Comparison of ENCODE assay signal across 8 cellular contexts in the genomic region with DNA sequence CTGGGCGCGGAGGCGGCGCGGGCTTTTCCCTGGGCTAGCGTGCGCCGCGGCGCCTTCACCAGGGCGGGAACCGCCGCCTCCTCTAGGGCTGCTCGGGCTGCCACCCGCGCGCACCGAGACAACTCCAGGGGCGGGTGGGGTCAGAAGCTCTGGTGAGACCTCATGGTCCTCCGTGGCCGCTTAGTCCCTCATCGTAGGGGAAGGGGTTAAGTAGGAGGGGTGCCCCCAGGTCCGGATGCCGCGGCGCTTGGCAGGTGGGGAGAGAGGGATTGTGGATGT. TPM values are rescaled to one million over a fixed set of nuclear protein-coding genes. Genes with fewer than 3 reads are reported as not detected.
A peak's percentile ranks its signal among the peaks of the same experiment; 100 is the strongest.
DNase-seq lines count a peak whose midpoint lies in the region; ATAC-seq and TF ChIP-seq lines count a peak whose summit lies in the region.

No MANE protein-coding gene starts in this region.

- no peaks in the 10 kb centered on the region for H3K27me3 Mint-ChIP-seq in chondrocyte (ENCODE audit: low read depth)

- no peak for ATAC-seq in HG03520 (IDR thresholded peaks at IDR 0.05; ENCODE audit: unreplicated experiment)

- no peak for TF ChIP-seq RAD21 in liver (IDR thresholded peaks at IDR 0.05)

- H3K9ac ChIP-seq in HUES48 (ENCODE audit: low read depth, low read length) = no peak overlapping the region
- H3K9ac ChIP-seq in liver (ENCODE audit: low read depth in 1 of 2, low read length in 2 of 2) = no peak overlapping the region

- H3K27me3 ChIP-seq in HUES48 (ENCODE audit: control insufficient read depth, insufficient read depth, low read length) = peaks cover 71% of the 10 kb centered on the region
- H3K27me3 ChIP-seq in liver (ENCODE audit: control insufficient read depth in 4 of 4, insufficient read depth in 4 of 4, low read length in 3 of 4) = peaks cover 0 to 15% (median 10%) of the 10 kb centered on the region in 4 donors

- peaks cover 48% of the 10 kb centered on the region for H3K4me1 Mint-ChIP-seq in chondrocyte (ENCODE audit: low read depth)

- no peaks in the 10 kb centered on the region for H3K9me3 Mint-ChIP-seq in chondrocyte (ENCODE audit: low read depth)

- H3K27ac ChIP-seq in HUES48 (ENCODE audit: low read depth, low read length) (peak overlapping the region; percentile 68), liver (ENCODE audit: low read depth in 1 of 2, low read length in 2 of 2) (no peak overlapping the region), temporal lobe (ENCODE audit: low read depth, low read length) (peak overlapping the region; percentile 56)

- peak overlapping the region; percentile 58 for H3K4me3 ChIP-seq in AG04449 (ENCODE audit: low read depth, low read length)
- H3K4me3 ChIP-seq in HUES48 (ENCODE audit: low read depth, low read length) = peak overlapping the region; percentile 59
- H3K4me3 ChIP-seq in liver (ENCODE audit: low read depth in 1 of 3, low read length in 3 of 3) = peak overlapping the region in 2 of 3 donors; percentile 15 to 56

- in situ Hi-C loops in G401 (cut with HindIII; ENCODE audit: low sequenced_read_pairs) = no loop called here

- H3K36me3 ChIP-seq in HUES48 (ENCODE audit: control insufficient read depth, insufficient read depth, low read length) (no peaks in the 10 kb centered on the region), liver (ENCODE audit: control insufficient read depth in 4 of 4, insufficient read depth in 3 of 4, low read depth in 1 of 4, low read length in 3 of 4) (no peaks in the 10 kb centered on the region)

- CTCF ChIA-PET in AG04449 (lab: Yijun Ruan, JAX) = interaction anchor here (1.6 to 1.8 kb wide), 2 partner anchors 8 to 11 kb away, joined by 4 to 5 read pairs; no protein-coding TSS in a partner anchor

- no peaks in the 10 kb centered on the region for H3K9me3 ChIP-seq in HUES48 (ENCODE audit: control insufficient read depth, insufficient read depth, low read length)
- no peaks in the 10 kb centered on the region for H3K9me3 ChIP-seq in liver (ENCODE audit: control insufficient read depth in 4 of 4, low read length in 3 of 4)

- TF ChIP-seq CTCF in AG04449 (IDR thresholded peaks at IDR 0.05; ENCODE audit: insufficient read depth, low read length, missing control alignments) (no peak), chondrocyte (IDR thresholded peaks at IDR 0.05) (no peak), liver (IDR thresholded peaks at IDR 0.05; ENCODE audit: low read depth, low read length, missing input control) (no peak)

- POLR2A ChIA-PET in AG04449 (lab: Yijun Ruan, JAX) = interaction anchor here (1.7 kb wide), 1 partner anchor 60 kb away, joined by 7 read pairs; no protein-coding TSS in a partner anchor

- H3K4me1 ChIP-seq in HUES48 (ENCODE audit: control insufficient read depth, insufficient read depth, low read length) = peaks cover 21% of the 10 kb centered on the region
- peaks cover 10 to 19% (median 11%) of the 10 kb centered on the region in 4 donors for H3K4me1 ChIP-seq in liver (ENCODE audit: control insufficient read depth in 4 of 4, insufficient read depth in 4 of 4, low read length in 3 of 4)

- 2% methylated on average over 26 of the region's 26 CpGs for WGBS in liver

- no peaks in the 10 kb centered on the region for H3K36me3 Mint-ChIP-seq in chondrocyte (ENCODE audit: low read depth)

- peak overlapping the region; percentile 29 for H3K27ac Mint-ChIP-seq in chondrocyte (ENCODE audit: unreplicated experiment)

- DNase-seq in AG04449 (ENCODE audit: low read depth, low spot score) (no peak), chondrocyte (ENCODE audit: low spot score) (no peak), NAMALWA (ENCODE audit: low spot score) (no peak), G401 (ENCODE audit: low spot score) (no peak)

- peak overlapping the region; percentile 76 for H3K4me3 Mint-ChIP-seq in chondrocyte (ENCODE audit: unreplicated experiment)

TF ChIP-seq in liver, 16 proteins besides CTCF, POLR2A, EP300 and RAD21:
- TF ChIP-seq HNF4A (conservative IDR thresholded peaks at IDR 0.05) = no peak
- no peak for TF ChIP-seq HNF4G (IDR thresholded peaks at IDR 0.05)
- TF ChIP-seq, protein P1, sequence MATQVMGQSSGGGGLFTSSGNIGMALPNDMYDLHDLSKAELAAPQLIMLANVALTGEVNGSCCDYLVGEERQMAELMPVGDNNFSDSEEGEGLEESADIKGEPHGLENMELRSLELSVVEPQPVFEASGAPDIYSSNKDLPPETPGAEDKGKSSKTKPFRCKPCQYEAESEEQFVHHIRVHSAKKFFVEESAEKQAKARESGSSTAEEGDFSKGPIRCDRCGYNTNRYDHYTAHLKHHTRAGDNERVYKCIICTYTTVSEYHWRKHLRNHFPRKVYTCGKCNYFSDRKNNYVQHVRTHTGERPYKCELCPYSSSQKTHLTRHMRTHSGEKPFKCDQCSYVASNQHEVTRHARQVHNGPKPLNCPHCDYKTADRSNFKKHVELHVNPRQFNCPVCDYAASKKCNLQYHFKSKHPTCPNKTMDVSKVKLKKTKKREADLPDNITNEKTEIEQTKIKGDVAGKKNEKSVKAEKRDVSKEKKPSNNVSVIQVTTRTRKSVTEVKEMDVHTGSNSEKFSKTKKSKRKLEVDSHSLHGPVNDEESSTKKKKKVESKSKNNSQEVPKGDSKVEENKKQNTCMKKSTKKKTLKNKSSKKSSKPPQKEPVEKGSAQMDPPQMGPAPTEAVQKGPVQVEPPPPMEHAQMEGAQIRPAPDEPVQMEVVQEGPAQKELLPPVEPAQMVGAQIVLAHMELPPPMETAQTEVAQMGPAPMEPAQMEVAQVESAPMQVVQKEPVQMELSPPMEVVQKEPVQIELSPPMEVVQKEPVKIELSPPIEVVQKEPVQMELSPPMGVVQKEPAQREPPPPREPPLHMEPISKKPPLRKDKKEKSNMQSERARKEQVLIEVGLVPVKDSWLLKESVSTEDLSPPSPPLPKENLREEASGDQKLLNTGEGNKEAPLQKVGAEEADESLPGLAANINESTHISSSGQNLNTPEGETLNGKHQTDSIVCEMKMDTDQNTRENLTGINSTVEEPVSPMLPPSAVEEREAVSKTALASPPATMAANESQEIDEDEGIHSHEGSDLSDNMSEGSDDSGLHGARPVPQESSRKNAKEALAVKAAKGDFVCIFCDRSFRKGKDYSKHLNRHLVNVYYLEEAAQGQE (IDR thresholded peaks at IDR 0.05) = no peak
- TF ChIP-seq JUND (IDR thresholded peaks at IDR 0.05) = no peak
- no peak for TF ChIP-seq YY1 (IDR thresholded peaks at IDR 0.05)
- TF ChIP-seq FOXA1 (IDR thresholded peaks at IDR 0.05) = no peak
- TF ChIP-seq NR2F2 (IDR thresholded peaks at IDR 0.05) = no peak
- no peak for TF ChIP-seq EGR1 (IDR thresholded peaks at IDR 0.05; ENCODE audit: low read depth in 2 of 2)
- no peak for TF ChIP-seq GABPA (IDR thresholded peaks at IDR 0.05 in 1 of 2, conservative IDR thresholded peaks at IDR 0.05 in 1 of 2)
- no peak for TF ChIP-seq RXRA (IDR thresholded peaks at IDR 0.05)
- TF ChIP-seq FOXA2 (IDR thresholded peaks at IDR 0.05) = no peak
- TF ChIP-seq, protein P2, sequence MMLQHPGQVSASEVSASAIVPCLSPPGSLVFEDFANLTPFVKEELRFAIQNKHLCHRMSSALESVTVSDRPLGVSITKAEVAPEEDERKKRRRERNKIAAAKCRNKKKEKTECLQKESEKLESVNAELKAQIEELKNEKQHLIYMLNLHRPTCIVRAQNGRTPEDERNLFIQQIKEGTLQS (IDR thresholded peaks at IDR 0.05) = no peak
- TF ChIP-seq TAF1 (conservative IDR thresholded peaks at IDR 0.05) = no peak
- TF ChIP-seq SP1 (IDR thresholded peaks at IDR 0.05) = no peak

RNA-seq across cellular contexts. Expression of gene SERTAD4, which starts 0.6 kb away (rescaled TPM):
- total RNA-seq in chondrocyte = 39.1 to 71.7 TPM (median 43.5 TPM) in 3 replicates
- total RNA-seq in liver = under 1 TPM; under 0.01 TPM
- under 1 TPM in 1 of 2 donors, not detected in 1; 0.02 TPM for polyA plus RNA-seq in liver
- total RNA-seq in temporal lobe = 6.1 TPM
- 7.3 and 14.2 TPM in 2 replicates for total RNA-seq in G401 (2014; rRNA removed; shearing (Covaris generic))

Comparison
In these comparisons a context has a peak if more than half of its experiments do, and no peak if none do; other contexts are left out.
1. H3K27ac ChIP-seq: peak in HUES48 (single experiment) and temporal lobe (single experiment); none in liver (0 of 2).
2. Peak in every context shown above with its lines, with median percentiles within 50 percentile points of each other: H3K4me3 ChIP-seq.